ENCODE assay signal across 8 cellular contexts in the genomic region with DNA sequence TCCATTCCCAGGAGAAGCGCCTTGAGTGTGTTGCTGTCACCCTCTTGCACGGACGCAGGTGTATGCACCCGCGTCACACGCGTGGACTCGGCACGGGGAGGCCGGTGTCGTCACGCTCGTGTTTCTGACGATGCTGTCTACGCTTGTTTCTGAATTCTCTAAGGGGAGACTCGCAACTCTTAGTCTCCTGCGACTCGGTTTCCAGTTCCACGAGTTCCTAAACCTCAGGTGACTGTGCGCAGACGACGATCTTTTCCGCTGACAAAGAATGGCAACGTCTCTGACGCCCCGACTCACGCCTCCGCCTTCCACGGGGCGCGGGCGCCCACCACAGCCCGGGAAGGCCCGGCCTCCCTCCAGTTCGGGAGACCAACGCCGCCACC. TPM values are rescaled to one million over a fixed set of nuclear protein-coding genes. Genes with fewer than 3 reads are reported as not detected.
DNase-seq lines count a peak whose midpoint lies in the region; ATAC-seq and TF ChIP-seq lines count a peak whose summit lies in the region.

No MANE protein-coding gene starts in this region.

- H3K4me1 Mint-ChIP-seq in activated T-helper 1 cell treated with anti-CD3 and anti-CD28 coated beads, Interleukin-12 subunit alpha, Interleukin-12 subunit beta, Interleukin-2, Interleukin-4 antibody, amounts not matched to agents 30 ng/mL and 10 ng/mL and 1 ng/mL, durations not matched to agents 14 hours and 24 hours and 36 hours (ENCODE audit: low read depth), result peaks cover 68% of the 10 kb centered on the region
- H3K4me1 Mint-ChIP-seq in progenitor cell of endocrine pancreas (ENCODE audit: low read depth), result peaks cover 34% of the 10 kb centered on the region

- peak; percentile 0 for ATAC-seq in HG03135 (IDR thresholded peaks at IDR 0.05; ENCODE audit: unreplicated experiment)
- ATAC-seq in Right ventricle myocardium superior (ENCODE audit: poor library complexity), result peak; percentile 24
- no peak for ATAC-seq in GM21786 (IDR thresholded peaks at IDR 0.05; ENCODE audit: unreplicated experiment)

- no peaks in the 10 kb centered on the region for H3K9me3 Mint-ChIP-seq in activated T-helper 1 cell treated with anti-CD3 and anti-CD28 coated beads, Interleukin-12 subunit alpha, Interleukin-12 subunit beta, Interleukin-2, Interleukin-4 antibody, amounts not matched to agents 30 ng/mL and 10 ng/mL and 1 ng/mL, durations not matched to agents 14 hours and 24 hours and 36 hours
- no peaks in the 10 kb centered on the region for H3K9me3 Mint-ChIP-seq in progenitor cell of endocrine pancreas (ENCODE audit: low read depth)

- DNase-seq in D341Med (ENCODE audit: low spot score) (peak; percentile 38), Right ventricle myocardium superior (peak; percentile 60), progenitor cell of endocrine pancreas (ENCODE audit: low spot score, unreplicated experiment) (no peak), DMS79 treated with DMSO at 0.1 percent for 48 hours (lab: John Stamatoyannopoulos, UW) (no peak), NCI-H2196 (lab: John Stamatoyannopoulos, UW; ENCODE audit: unreplicated experiment) (no peak)
- peak; percentile 54 for DNase-seq in activated T-helper 1 cell treated with anti-CD3 and anti-CD28 coated beads, Interleukin-12 subunit alpha, Interleukin-12 subunit beta, Interleukin-2, Interleukin-4 antibody, amounts not matched to agents 30 ng/mL and 10 ng/mL and 1 ng/mL, durations not matched to agents 14 hours and 24 hours and 36 hours (ENCODE audit: low spot score)

- peaks cover 47% of the 10 kb centered on the region for H3K36me3 Mint-ChIP-seq in activated T-helper 1 cell treated with anti-CD3 and anti-CD28 coated beads, Interleukin-12 subunit alpha, Interleukin-12 subunit beta, Interleukin-2, Interleukin-4 antibody, amounts not matched to agents 30 ng/mL and 10 ng/mL and 1 ng/mL, durations not matched to agents 14 hours and 24 hours and 36 hours (ENCODE audit: low read depth)
- peaks cover 18% of the 10 kb centered on the region for H3K36me3 Mint-ChIP-seq in progenitor cell of endocrine pancreas (ENCODE audit: insufficient read depth)

- no peak for TF ChIP-seq CTCF in progenitor cell of endocrine pancreas (IDR thresholded peaks at IDR 0.05; ENCODE audit: unreplicated experiment)

- intact Hi-C loops in activated T-helper 1 cell treated with anti-CD3 and anti-CD28 coated beads, Interleukin-12 subunit alpha, Interleukin-12 subunit beta, Interleukin-2, Interleukin-4 antibody, amounts not matched to agents 30 ng/mL and 10 ng/mL and 1 ng/mL, durations not matched to agents 14 hours and 24 hours and 36 hours (cut with micrococcal nuclease), result loop anchor here (1.0 kb wide), 1 partner anchor 8 kb away; a partner anchor contains a TSS
- intact Hi-C loops in Right ventricle myocardium superior (cut with DNase I), result no loop called here

- peak overlapping the region; percentile 99 for H3K27ac Mint-ChIP-seq in activated T-helper 1 cell treated with anti-CD3 and anti-CD28 coated beads, Interleukin-12 subunit alpha, Interleukin-12 subunit beta, Interleukin-2, Interleukin-4 antibody, amounts not matched to agents 30 ng/mL and 10 ng/mL and 1 ng/mL, durations not matched to agents 14 hours and 24 hours and 36 hours
- peak overlapping the region; percentile 99 for H3K27ac Mint-ChIP-seq in progenitor cell of endocrine pancreas

- H3K27me3 Mint-ChIP-seq in activated T-helper 1 cell treated with anti-CD3 and anti-CD28 coated beads, Interleukin-12 subunit alpha, Interleukin-12 subunit beta, Interleukin-2, Interleukin-4 antibody, amounts not matched to agents 30 ng/mL and 10 ng/mL and 1 ng/mL, durations not matched to agents 14 hours and 24 hours and 36 hours (ENCODE audit: insufficient read depth), result no peaks in the 10 kb centered on the region
- H3K27me3 Mint-ChIP-seq in progenitor cell of endocrine pancreas, result no peaks in the 10 kb centered on the region

- H3K4me3 Mint-ChIP-seq in activated T-helper 1 cell treated with anti-CD3 and anti-CD28 coated beads, Interleukin-12 subunit alpha, Interleukin-12 subunit beta, Interleukin-2, Interleukin-4 antibody, amounts not matched to agents 30 ng/mL and 10 ng/mL and 1 ng/mL, durations not matched to agents 14 hours and 24 hours and 36 hours, result peak overlapping the region; percentile 96
- peak overlapping the region; percentile 91 for H3K4me3 Mint-ChIP-seq in progenitor cell of endocrine pancreas (ENCODE audit: low read depth)

RNA-seq across cellular contexts. Expression of a gene that starts 0.6 kb away (rescaled TPM):
- total RNA-seq in activated T-helper 1 cell treated with anti-CD3 and anti-CD28 coated beads, Interleukin-12 subunit alpha, Interleukin-12 subunit beta, Interleukin-2, Interleukin-4 antibody, amounts not matched to agents 30 ng/mL and 10 ng/mL and 1 ng/mL, durations not matched to agents 14 hours and 24 hours and 36 hours, result 76.0 and 78.9 TPM in 2 replicates
- total RNA-seq in Right ventricle myocardium superior (13.0 TPM), progenitor cell of endocrine pancreas (46.3 and 51.4 TPM in 2 replicates)

RNA-seq across cellular contexts. Expression of a gene that starts 7.8 kb away (rescaled TPM):
- total RNA-seq in activated T-helper 1 cell treated with anti-CD3 and anti-CD28 coated beads, Interleukin-12 subunit alpha, Interleukin-12 subunit beta, Interleukin-2, Interleukin-4 antibody, amounts not matched to agents 30 ng/mL and 10 ng/mL and 1 ng/mL, durations not matched to agents 14 hours and 24 hours and 36 hours, result 19.9 and 21.1 TPM in 2 replicates
- total RNA-seq in Right ventricle myocardium superior (28.0 TPM), progenitor cell of endocrine pancreas (17.4 and 18.7 TPM in 2 replicates)

RNA-seq across cellular contexts. Expression of a gene that starts 22.7 kb away (rescaled TPM):
- total RNA-seq in activated T-helper 1 cell treated with anti-CD3 and anti-CD28 coated beads, Interleukin-12 subunit alpha, Interleukin-12 subunit beta, Interleukin-2, Interleukin-4 antibody, amounts not matched to agents 30 ng/mL and 10 ng/mL and 1 ng/mL, durations not matched to agents 14 hours and 24 hours and 36 hours, result not detected in 2 replicates
- total RNA-seq in Right ventricle myocardium superior (0.16 TPM), progenitor cell of endocrine pancreas (not detected in 2 replicates)

Comparison
In these comparisons a context has a peak if more than half of its experiments do, and no peak if none do; other contexts are left out.
1. DNase-seq: peak in D341Med (single experiment), activated T-helper 1 cell treated with anti-CD3 and anti-CD28 coated beads, Interleukin-12 subunit alpha, Interleukin-12 subunit beta, Interleukin-2, Interleukin-4 antibody, amounts not matched to agents 30 ng/mL and 10 ng/mL and 1 ng/mL, durations not matched to agents 14 hours and 24 hours and 36 hours (single experiment) and Right ventricle myocardium superior (single experiment); none in progenitor cell of endocrine pancreas (single experiment), DMS79 treated with DMSO at 0.1 percent for 48 hours (single experiment) and NCI-H2196 (single experiment).